Comparison of ENCODE assay signal across 27 cellular contexts in the genomic region with DNA sequence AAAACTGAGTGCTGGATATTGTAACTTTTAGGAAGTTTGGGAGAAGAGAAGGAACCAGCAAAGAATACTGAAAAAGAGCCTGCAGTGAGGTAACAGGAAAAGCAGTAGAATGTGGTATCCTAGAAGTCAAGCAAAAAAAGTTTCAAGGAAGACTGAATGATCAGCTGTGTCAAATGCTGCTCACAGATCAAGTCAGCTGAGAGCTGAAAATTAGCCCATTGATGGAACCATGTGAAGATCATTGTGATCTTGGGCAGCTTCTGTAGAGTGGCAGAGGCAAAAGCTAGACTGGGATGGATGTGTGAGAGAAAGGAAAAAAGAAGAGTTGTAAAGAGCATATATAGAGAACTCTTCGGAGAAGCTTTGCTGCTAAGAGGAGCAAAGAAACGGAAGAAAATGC.
DNase-seq lines count a peak whose midpoint lies in the region; ATAC-seq, FAIRE-seq and TF ChIP-seq lines count a peak whose summit lies in the region.
"Had no signal": no experiment of that assay in that cellular context is flagged by ENCODE, and none has a peak within 500 bp of the region (broad histone marks: within the 10 kb centered on the region; RNA-seq: fewer than 3 reads in every experiment).

No MANE protein-coding gene starts in this region.

- no peaks in the 10 kb centered on the region for H3K9me3 ChIP-seq in RWPE2 (ENCODE audit: severe bottlenecking)
- no peaks in the 10 kb centered on the region for H3K9me3 ChIP-seq in endothelial cell of umbilical vein (replicated peaks; ENCODE audit: control insufficient read depth, insufficient read depth, low read length)
- no peaks in the 10 kb centered on the region for H3K9me3 ChIP-seq in keratinocyte (ENCODE audit: control insufficient read depth, low read depth, low read length)
- no peaks in the 10 kb centered on the region for H3K9me3 ChIP-seq in upper lobe of right lung
- H3K9me3 ChIP-seq: A549; BLaER1 treated with 17β-estradiol and CSF1 and Interleukin-3, amounts not matched to agents 10 nM and 100 nM had no signal

- H4K20me1 ChIP-seq in endothelial cell of umbilical vein (replicated peaks; ENCODE audit: control insufficient read depth, extremely low read depth, insufficient read depth, low read length) (no peaks in the 10 kb centered on the region), keratinocyte (ENCODE audit: control insufficient read depth, extremely low read depth, insufficient read depth, low read length) (no peaks in the 10 kb centered on the region)
- H4K20me1 ChIP-seq: BLaER1 treated with 17β-estradiol and CSF1 and Interleukin-3, amounts not matched to agents 10 nM and 100 nM had no signal

- dilution Hi-C loops in endothelial cell of umbilical vein (cut with MboI; ENCODE audit: extremely low pct_ligation_motif_present, low sequenced_read_pairs) (no loop called here), keratinocyte (cut with MboI; ENCODE audit: extremely low pct_ligation_motif_present, low sequenced_read_pairs) (no loop called here)

- ATAC-seq in RWPE2 (ENCODE audit: low read depth): no peak
- ATAC-seq in upper lobe of right lung: no peak
- no peak for ATAC-seq in esophagus mucosa
- ATAC-seq: A549; CD8-positive, alpha-beta T cell; GM12878 had no signal

- H3K9ac ChIP-seq in endothelial cell of umbilical vein (replicated peaks; ENCODE audit: extremely low read depth, insufficient read depth, low read length) (no peak overlapping the region), keratinocyte (ENCODE audit: control insufficient read depth, extremely low read depth, insufficient read depth, low read length) (no peak overlapping the region)
- H3K9ac ChIP-seq: BLaER1 treated with 17β-estradiol and CSF1 and Interleukin-3, amounts not matched to agents 10 nM and 100 nM had no signal

- intact Hi-C loops in activated CD4-positive, alpha-beta T cell treated with anti-CD3 and anti-CD28 coated beads, Interleukin-2, amount 10 ng/mL, durations not matched to agents 24 days and 14 days (cut with micrococcal nuclease): no loop called here
- intact Hi-C loops in endothelial cell of umbilical vein (cut with micrococcal nuclease) (loop anchor here (5.0 kb wide), 1 partner anchor 137 kb away; no protein-coding TSS in a partner anchor), upper lobe of right lung (cut with DNase I) (no loop called here)

- H2AFZ ChIP-seq in endothelial cell of umbilical vein (ENCODE audit: low read depth, low read length): peak overlapping the region; percentile 57
- H2AFZ ChIP-seq in keratinocyte (ENCODE audit: control insufficient read depth, low read length): no peak overlapping the region

- H3K9me1 ChIP-seq in endothelial cell of umbilical vein (replicated peaks; ENCODE audit: control insufficient read depth, extremely low read depth, insufficient read depth, low read length) (no peaks in the 10 kb centered on the region), keratinocyte (ENCODE audit: control insufficient read depth, extremely low read depth, insufficient read depth, low read length) (no peaks in the 10 kb centered on the region)

- H3K4me1 Mint-ChIP-seq in activated CD4-positive, alpha-beta T cell treated with anti-CD3 and anti-CD28 coated beads, Interleukin-2, amount 10 ng/mL, durations not matched to agents 24 days and 14 days: no peaks in the 10 kb centered on the region

- H3K79me2 ChIP-seq in endothelial cell of umbilical vein (ENCODE audit: control insufficient read depth, insufficient read depth, low read length) (no peaks in the 10 kb centered on the region), keratinocyte (ENCODE audit: control insufficient read depth, insufficient read depth, low read length) (no peaks in the 10 kb centered on the region)

- H3K4me3 ChIP-seq in RWPE2 (ENCODE audit: severe bottlenecking): no peak overlapping the region
- no peak overlapping the region for H3K4me3 ChIP-seq in endothelial cell of umbilical vein (replicated peaks in 1 of 3; ENCODE audit: insufficient read depth in 1 of 3, low read depth in 1 of 3, low read length in 3 of 3)
- H3K4me3 ChIP-seq in keratinocyte (ENCODE audit: control insufficient read depth in 2 of 3, extremely low read depth in 1 of 3, insufficient read depth in 2 of 3, low read depth in 1 of 3, low read length in 3 of 3): no peak overlapping the region
- H3K4me3 ChIP-seq in upper lobe of right lung: no peak overlapping the region
- H3K4me3 ChIP-seq: A549; BLaER1 treated with 17β-estradiol and CSF1 and Interleukin-3, amounts not matched to agents 10 nM and 100 nM; GM12878 had no signal

- BruUV-seq in endothelial cell of umbilical vein (replicated peaks; lab: Mats Ljungman, UMichigan): no TSS peak

- peaks cover 13% of the 10 kb centered on the region for H3K4me1 ChIP-seq in RWPE2 (ENCODE audit: insufficient read depth, poor library complexity, severe bottlenecking)
- H3K4me1 ChIP-seq in endothelial cell of umbilical vein (ENCODE audit: control insufficient read depth, extremely low read depth, insufficient read depth, low read length): peaks cover 17% of the 10 kb centered on the region
- peaks cover 6% of the 10 kb centered on the region for H3K4me1 ChIP-seq in keratinocyte (ENCODE audit: control insufficient read depth, extremely low read depth, insufficient read depth, low read length)
- no peaks in the 10 kb centered on the region for H3K4me1 ChIP-seq in upper lobe of right lung
- H3K4me1 ChIP-seq: A549 had no signal

- DNase-seq in activated CD4-positive, alpha-beta T cell treated with anti-CD3 and anti-CD28 coated beads, Interleukin-2, amount 10 ng/mL, durations not matched to agents 24 days and 14 days: peak; percentile 30
- DNase-seq in activated CD4-positive, alpha-beta T cell treated with anti-CD3 and anti-CD28 coated beads for 4 hours: no peak
- DNase-seq in RWPE2 (ENCODE audit: low spot score) (no peak), endothelial cell of umbilical vein (ENCODE audit: low read depth, low spot score) (no peak), keratinocyte (ENCODE audit: low read depth, low spot score) (no peak), COLO829 (ENCODE audit: low spot score) (no peak), upper lobe of right lung (no peak)
- DNase-seq: AML-193; CD4-positive, alpha-beta T cell; CD8-positive, alpha-beta T cell; COR-L47; DMS 273 treated with DMSO at 0.1 percent for 48 hours; DMS153; DMS53; DMS79; DND-41; EL; GDM1 had no signal

- H3K4me2 ChIP-seq in endothelial cell of umbilical vein (ENCODE audit: insufficient read depth, low read length) (no peak overlapping the region), keratinocyte (ENCODE audit: control insufficient read depth, extremely low read depth, insufficient read depth, low read depth, low read length) (no peak overlapping the region)
- H3K4me2 ChIP-seq: A549 had no signal

- no peak overlapping the region for H3K4me3 Mint-ChIP-seq in activated CD4-positive, alpha-beta T cell treated with anti-CD3 and anti-CD28 coated beads, Interleukin-2, amount 10 ng/mL, durations not matched to agents 24 days and 14 days
- H3K4me3 Mint-ChIP-seq: B cell; CD4-positive, alpha-beta T cell; CD8-positive, alpha-beta T cell had no signal

- FAIRE-seq in endothelial cell of umbilical vein (lab: Jason Lieb, UNC) (peak; percentile 12), keratinocyte (lab: Jason Lieb, UNC) (peak; percentile 58)
- FAIRE-seq: A549, GM12878, GM12892, GM18507 had no signal

- H3K9me3 Mint-ChIP-seq in activated CD4-positive, alpha-beta T cell treated with anti-CD3 and anti-CD28 coated beads, Interleukin-2, amount 10 ng/mL, durations not matched to agents 24 days and 14 days: no peaks in the 10 kb centered on the region
- H3K9me3 Mint-ChIP-seq: CD4-positive, alpha-beta T cell; CD8-positive, alpha-beta T cell had no signal

- CTCF ChIA-PET in endothelial cell of umbilical vein (lab: Charles Lee): no interaction called here

- TF ChIP-seq CTCF in RWPE2 (IDR thresholded peaks at IDR 0.05; ENCODE audit: poor library complexity, severe bottlenecking) (no peak), endothelial cell of umbilical vein (IDR thresholded peaks at IDR 0.05; ENCODE audit: extremely low read depth in 1 of 2, insufficient read depth in 1 of 2, low read depth in 1 of 2, low read length in 2 of 2) (no peak), keratinocyte (optimal IDR thresholded peaks at IDR 0.05 in 1 of 3, IDR thresholded peaks at IDR 0.05 in 1 of 3, conservative IDR thresholded peaks at IDR 0.05 in 1 of 3; ENCODE audit: extremely low read depth in 1 of 3, insufficient read depth in 2 of 3, low read length in 3 of 3) (no peak), upper lobe of right lung (IDR thresholded peaks at IDR 0.05) (no peak)

- H3K27ac ChIP-seq in RWPE2 (ENCODE audit: poor library complexity, severe bottlenecking) (peak overlapping the region; percentile 73), endothelial cell of umbilical vein (ENCODE audit: insufficient read depth, low read depth, low read length) (no peak overlapping the region), keratinocyte (ENCODE audit: control insufficient read depth, insufficient read depth, low read length) (no peak overlapping the region), upper lobe of right lung (no peak overlapping the region)
- H3K27ac ChIP-seq: 22Rv1; A549; BLaER1 treated with 17β-estradiol and CSF1 and Interleukin-3, amounts not matched to agents 10 nM and 100 nM; C4-2B had no signal

- TF ChIP-seq POLR2A in endothelial cell of umbilical vein (IDR thresholded peaks at IDR 0.05; ENCODE audit: low read depth, low read length): no peak

- no peaks in the 10 kb centered on the region for H3K36me3 Mint-ChIP-seq in activated CD4-positive, alpha-beta T cell treated with anti-CD3 and anti-CD28 coated beads, Interleukin-2, amount 10 ng/mL, durations not matched to agents 24 days and 14 days (ENCODE audit: low read depth)

- H3K27me3 ChIP-seq in RWPE2 (ENCODE audit: insufficient read depth, poor library complexity, severe bottlenecking): no peaks in the 10 kb centered on the region
- H3K27me3 ChIP-seq in endothelial cell of umbilical vein (ENCODE audit: control insufficient read depth in 2 of 2, insufficient read depth in 2 of 2, low read length in 2 of 2): no peaks in the 10 kb centered on the region
- H3K27me3 ChIP-seq in keratinocyte (ENCODE audit: control insufficient read depth, extremely low read depth, insufficient read depth, low read length): no peaks in the 10 kb centered on the region
- no peaks in the 10 kb centered on the region for H3K27me3 ChIP-seq in upper lobe of right lung
- H3K27me3 ChIP-seq: BLaER1 treated with 17β-estradiol and CSF1 and Interleukin-3, amounts not matched to agents 10 nM and 100 nM had no signal

- no peaks in the 10 kb centered on the region for H3K36me3 ChIP-seq in RWPE2 (ENCODE audit: low read depth)
- no peaks in the 10 kb centered on the region for H3K36me3 ChIP-seq in endothelial cell of umbilical vein (ENCODE audit: control insufficient read depth in 2 of 2, extremely low read depth in 1 of 2, insufficient read depth in 2 of 2, low read length in 2 of 2)
- H3K36me3 ChIP-seq in keratinocyte (ENCODE audit: control insufficient read depth in 2 of 2, extremely low read depth in 1 of 2, insufficient read depth in 2 of 2, low read length in 2 of 2): no peaks in the 10 kb centered on the region
- no peaks in the 10 kb centered on the region for H3K36me3 ChIP-seq in upper lobe of right lung
- H3K36me3 ChIP-seq: BLaER1 treated with 17β-estradiol and CSF1 and Interleukin-3, amounts not matched to agents 10 nM and 100 nM had no signal

- H3K27ac Mint-ChIP-seq in activated CD4-positive, alpha-beta T cell treated with anti-CD3 and anti-CD28 coated beads, Interleukin-2, amount 10 ng/mL, durations not matched to agents 24 days and 14 days: no peak overlapping the region
- H3K27ac Mint-ChIP-seq: B cell; CD4-positive, alpha-beta T cell; CD8-positive, alpha-beta T cell had no signal

- H3K27me3 Mint-ChIP-seq in activated CD4-positive, alpha-beta T cell treated with anti-CD3 and anti-CD28 coated beads, Interleukin-2, amount 10 ng/mL, durations not matched to agents 24 days and 14 days: no peaks in the 10 kb centered on the region
- H3K27me3 Mint-ChIP-seq: B cell; CD4-positive, alpha-beta T cell had no signal

- POLR2A ChIA-PET in endothelial cell of umbilical vein (lab: Charles Lee): no interaction called here
